ENCODE assay signal across 9 cellular contexts in the genomic region with DNA sequence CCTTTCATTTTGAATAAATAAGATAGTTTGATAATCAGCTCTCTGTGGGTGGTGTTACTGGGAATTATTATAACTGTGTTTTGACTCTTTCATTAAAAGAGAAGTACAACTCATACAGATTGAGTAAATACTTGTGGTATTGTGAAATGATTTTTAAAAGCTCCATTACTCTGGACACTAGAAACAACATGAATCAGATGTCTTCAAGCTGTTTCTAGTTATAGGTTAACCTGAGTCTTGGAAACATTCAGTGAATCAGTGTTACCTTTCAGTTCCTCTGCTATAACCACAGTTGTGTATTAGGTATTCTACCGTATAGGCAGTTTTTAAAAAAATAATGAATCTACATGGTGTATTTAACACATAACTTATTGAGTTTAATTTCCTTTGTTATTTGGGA.
DNase-seq lines count a peak whose midpoint lies in the region; ATAC-seq and TF ChIP-seq lines count a peak whose summit lies in the region.
"Had no signal": no experiment of that assay in that cellular context is flagged by ENCODE, and none has a peak within 500 bp of the region (broad histone marks: within the 10 kb centered on the region; RNA-seq: fewer than 3 reads in every experiment).

No MANE protein-coding gene starts in this region.

- POLR2A ChIA-PET in T-cell (lab: Charles Lee): interaction anchor here in 1 of 2 donors (0.7 kb wide), 1 partner anchor 74 kb away, joined by 4 read pairs; no protein-coding TSS in a partner anchor

- CTCF ChIA-PET in T-cell (lab: Charles Lee): interaction anchor here in 1 of 2 donors (0.6 to 0.7 kb wide), 3 partner anchors 62 to 1185 kb away, joined by 3 read pairs; no protein-coding TSS in a partner anchor

- no peak overlapping the region for H2BK120ac ChIP-seq in mesenchymal stem cell (ENCODE audit: low read depth, low read length)

- H3K27ac Mint-ChIP-seq in T-cell: peak overlapping the region; percentile 89 to 90

- intact Hi-C loops in adrenal gland (cut with DNase I): no loop called here

- peaks cover 4% of the 10 kb centered on the region for H3K4me1 ChIP-seq in mesenchymal stem cell (ENCODE audit: control insufficient read depth, insufficient read depth, low read depth, low read length)
- H3K4me1 ChIP-seq in adrenal gland (replicated peaks in 1 of 2): no peaks in the 10 kb centered on the region

- H2BK12ac ChIP-seq in mesenchymal stem cell (ENCODE audit: low read length in 2 of 2): no peak overlapping the region

- no peak overlapping the region for H2AK5ac ChIP-seq in mesenchymal stem cell (ENCODE audit: low read length, severe bottlenecking)

- H4K91ac ChIP-seq in mesenchymal stem cell (ENCODE audit: low read length): no peak overlapping the region

- no peak overlapping the region for H2BK15ac ChIP-seq in mesenchymal stem cell (ENCODE audit: low read depth, poor library complexity, severe bottlenecking)

- H2AFZ ChIP-seq in mesenchymal stem cell (ENCODE audit: low read depth, low read length): no peak overlapping the region

- H3K4me1 Mint-ChIP-seq in T-cell: peaks cover 64 to 69% (median 68%) of the 10 kb centered on the region in 3 donors

- H4K8ac ChIP-seq in mesenchymal stem cell (ENCODE audit: low read length): no peak overlapping the region

- no peak overlapping the region for H3K18ac ChIP-seq in mesenchymal stem cell (ENCODE audit: low read depth in 1 of 2, low read length in 2 of 2)

- peak overlapping the region; percentile 31 to 59 (median 51) for H3K4me3 Mint-ChIP-seq in T-cell

- H3K4ac ChIP-seq in mesenchymal stem cell (ENCODE audit: low read depth in 1 of 2, low read length in 2 of 2): no peak overlapping the region

- no peaks in the 10 kb centered on the region for H3K79me1 ChIP-seq in mesenchymal stem cell (replicated peaks; ENCODE audit: low read length, poor library complexity, severe bottlenecking)

- H3K36me3 ChIP-seq in mesenchymal stem cell (ENCODE audit: control insufficient read depth in 1 of 2, insufficient read depth in 2 of 2, low read depth in 1 of 2, low read length in 2 of 2) (no peaks in the 10 kb centered on the region), adrenal gland (replicated peaks in 1 of 2) (no peaks in the 10 kb centered on the region)

- H3K23ac ChIP-seq in mesenchymal stem cell (ENCODE audit: low read length in 2 of 2): no peak overlapping the region

- H2BK5ac ChIP-seq in mesenchymal stem cell (ENCODE audit: low read depth, low read length, poor library complexity, severe bottlenecking): no peak overlapping the region

- no peaks in the 10 kb centered on the region for H3K27me3 Mint-ChIP-seq in T-cell

- H3K9me3 ChIP-seq in mesenchymal stem cell (ENCODE audit: control insufficient read depth, low read length) (peaks cover 3% of the 10 kb centered on the region), adrenal gland (replicated peaks in 1 of 3) (no peaks in the 10 kb centered on the region)

- H3K9me3 Mint-ChIP-seq in T-cell: peaks cover 0 to 3% (median 0%) of the 10 kb centered on the region in 3 donors

- DNase-seq in T-cell: no peak
- DNase-seq in mesenchymal stem cell: peak; percentile 25
- DNase-seq in adrenal gland: no peak
- DNase-seq in retina: no peak
- DNase-seq: NCI-H1092 treated with DMSO at 0.1 percent for 48 hours had no signal

- TF ChIP-seq POLR2A in adrenal gland (IDR thresholded peaks at IDR 0.05): no peak

- no peak overlapping the region for H3K14ac ChIP-seq in mesenchymal stem cell (ENCODE audit: low read length in 2 of 2)

- H3K9ac ChIP-seq in mesenchymal stem cell (ENCODE audit: low read length): no peak overlapping the region

- H3K4me2 ChIP-seq in mesenchymal stem cell (ENCODE audit: low read length, poor library complexity, severe bottlenecking): no peak overlapping the region

- WGBS in mesenchymal stem cell: no CpG with 5 or more reads among the region's 1 CpG
- 51 to 68% (median 60%) methylated on average over 1 of the region's 1 CpG for WGBS in adrenal gland, 4 donors

- no peak overlapping the region for H3K4me3 ChIP-seq in mesenchymal stem cell (ENCODE audit: insufficient read depth in 1 of 2, low read depth in 1 of 2, low read length in 2 of 2)
- H3K4me3 ChIP-seq in adrenal gland: no peak overlapping the region

- H3K27ac ChIP-seq in mesenchymal stem cell (ENCODE audit: low read length, poor library complexity, severe bottlenecking): peak overlapping the region; percentile 92
- no peak overlapping the region for H3K27ac ChIP-seq in adrenal gland

- ATAC-seq in GM18508 (IDR thresholded peaks at IDR 0.05; ENCODE audit: insufficient read depth, unreplicated experiment) (peak; percentile 94), HG02588 (IDR thresholded peaks at IDR 0.05; ENCODE audit: unreplicated experiment) (peak; percentile 90), T-cell (replicated peaks in 1 of 4) (no peak), HG02852 (IDR thresholded peaks at IDR 0.05; ENCODE audit: unreplicated experiment) (no peak), GM18519 (IDR thresholded peaks at IDR 0.05; ENCODE audit: low FRiP score, unreplicated experiment) (no peak)

- TF ChIP-seq CTCF in adrenal gland (IDR thresholded peaks at IDR 0.05): no peak

- no peaks in the 10 kb centered on the region for H3K27me3 ChIP-seq in mesenchymal stem cell (ENCODE audit: control insufficient read depth in 1 of 2, insufficient read depth in 1 of 2, low read length in 2 of 2)
- H3K27me3 ChIP-seq in adrenal gland: no peaks in the 10 kb centered on the region

- no peaks in the 10 kb centered on the region for H3K36me3 Mint-ChIP-seq in T-cell

Comparison
In these comparisons a context has a peak if more than half of its experiments do, and no peak if none do; other contexts are left out.
1. ATAC-seq: peak in GM18508 (single experiment) and HG02588 (single experiment); none in T-cell (0 of 4), HG02852 (single experiment) and GM18519 (single experiment).